ENCODE assay signal across 8 cellular contexts in the genomic region with DNA sequence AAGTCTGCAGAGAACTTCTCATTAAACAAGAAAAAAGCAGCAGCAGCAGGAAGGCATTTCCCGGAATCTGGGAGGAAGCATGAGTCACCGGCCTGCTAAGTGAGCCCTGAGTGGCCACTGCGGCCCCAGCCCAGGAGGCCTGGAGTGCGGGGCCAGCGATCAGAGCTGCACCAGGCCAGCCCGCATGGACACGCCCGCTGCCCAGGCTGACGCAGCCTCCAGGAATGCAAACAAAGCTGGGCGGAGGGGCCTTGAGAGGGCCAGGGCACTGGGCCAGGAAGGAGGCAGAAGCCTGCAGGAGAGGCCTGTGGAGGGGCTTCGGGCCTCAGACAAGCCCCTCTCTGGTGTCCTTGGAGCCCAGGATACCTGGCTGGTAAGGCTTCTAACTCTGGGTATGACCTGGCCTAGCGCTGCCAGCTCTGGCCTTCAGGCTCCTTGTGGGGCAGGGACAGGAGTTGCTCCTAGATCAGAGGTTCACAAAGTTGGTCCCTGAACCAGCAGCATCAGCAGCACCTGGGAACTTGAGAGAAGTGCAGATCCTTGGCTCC.
DNase-seq lines count a peak whose midpoint lies in the region; ATAC-seq and TF ChIP-seq lines count a peak whose summit lies in the region.

No MANE protein-coding gene starts in this region.

- peaks cover 5% of the 10 kb centered on the region for H3K27me3 Mint-ChIP-seq in activated CD8-positive, alpha-beta T cell treated with anti-CD3 and anti-CD28 coated beads, Interleukin-2, amount 10 ng/mL, durations not matched to agents 7 days and 5 days (ENCODE audit: low read depth)

- no peak for ATAC-seq in activated CD8-positive, alpha-beta T cell treated with anti-CD3 and anti-CD28 coated beads, Interleukin-2, amount 10 ng/mL, durations not matched to agents 7 days and 5 days
- ATAC-seq in GM18861 (IDR thresholded peaks at IDR 0.05; ENCODE audit: unreplicated experiment) = no peak

- H3K27ac Mint-ChIP-seq in activated CD8-positive, alpha-beta T cell treated with anti-CD3 and anti-CD28 coated beads, Interleukin-2, amount 10 ng/mL, durations not matched to agents 7 days and 5 days = no peak overlapping the region

- DNase-seq in ELR (ENCODE audit: low read depth) = peak; percentile 99
- DNase-seq in RKO (ENCODE audit: low spot score) = peak; percentile 91
- DNase-seq in erythroblast (lab: John Stamatoyannopoulos, UW) = peak; percentile 42 to 56
- peak; percentile 97 for DNase-seq in myocyte (ENCODE audit: low read depth)
- DNase-seq in activated naive CD4-positive, alpha-beta T cell treated with Interleukin-2 at 50 U/mL for 16 hours = no peak
- no peak for DNase-seq in effector CD8-positive, alpha-beta T cell (lab: John Stamatoyannopoulos, UW)
- DNase-seq in activated CD8-positive, alpha-beta T cell treated with anti-CD3 and anti-CD28 coated beads, Interleukin-2, amount 10 ng/mL, durations not matched to agents 7 days and 5 days = no peak

- no peaks in the 10 kb centered on the region for H3K36me3 Mint-ChIP-seq in activated CD8-positive, alpha-beta T cell treated with anti-CD3 and anti-CD28 coated beads, Interleukin-2, amount 10 ng/mL, durations not matched to agents 7 days and 5 days (ENCODE audit: low read depth)

- peaks cover 7% of the 10 kb centered on the region for H3K4me1 Mint-ChIP-seq in activated CD8-positive, alpha-beta T cell treated with anti-CD3 and anti-CD28 coated beads, Interleukin-2, amount 10 ng/mL, durations not matched to agents 7 days and 5 days (ENCODE audit: low read depth)

- CTCF ChIA-PET in activated CD8-positive, alpha-beta T cell treated with anti-CD3 and anti-CD28 coated beads, Interleukin-2, amount 10 ng/mL, durations not matched to agents 7 days and 5 days (lab: Charles Lee) = no interaction called here

- no peak for TF ChIP-seq POLR2A in erythroblast (IDR thresholded peaks at IDR 0.05; ENCODE audit: low read length)

- POLR2A ChIA-PET in activated CD8-positive, alpha-beta T cell treated with anti-CD3 and anti-CD28 coated beads, Interleukin-2, amount 10 ng/mL, durations not matched to agents 7 days and 5 days (lab: Charles Lee) = no interaction called here

- no peak overlapping the region for H3K4me3 Mint-ChIP-seq in activated CD8-positive, alpha-beta T cell treated with anti-CD3 and anti-CD28 coated beads, Interleukin-2, amount 10 ng/mL, durations not matched to agents 7 days and 5 days

- no peaks in the 10 kb centered on the region for H3K9me3 Mint-ChIP-seq in activated CD8-positive, alpha-beta T cell treated with anti-CD3 and anti-CD28 coated beads, Interleukin-2, amount 10 ng/mL, durations not matched to agents 7 days and 5 days (ENCODE audit: insufficient read depth)

Comparison
In these comparisons a context has a peak if more than half of its experiments do, and no peak if none do; other contexts are left out.
1. DNase-seq: peak in ELR (single experiment), RKO (single experiment), erythroblast (2 of 2) and myocyte (single experiment); none in activated naive CD4-positive, alpha-beta T cell treated with Interleukin-2 at 50 U/mL for 16 hours (single experiment), effector CD8-positive, alpha-beta T cell (single experiment) and activated CD8-positive, alpha-beta T cell treated with anti-CD3 and anti-CD28 coated beads, Interleukin-2, amount 10 ng/mL, durations not matched to agents 7 days and 5 days (single experiment).